Comparison of ENCODE assay signal across 8 cellular contexts in the genomic region with DNA sequence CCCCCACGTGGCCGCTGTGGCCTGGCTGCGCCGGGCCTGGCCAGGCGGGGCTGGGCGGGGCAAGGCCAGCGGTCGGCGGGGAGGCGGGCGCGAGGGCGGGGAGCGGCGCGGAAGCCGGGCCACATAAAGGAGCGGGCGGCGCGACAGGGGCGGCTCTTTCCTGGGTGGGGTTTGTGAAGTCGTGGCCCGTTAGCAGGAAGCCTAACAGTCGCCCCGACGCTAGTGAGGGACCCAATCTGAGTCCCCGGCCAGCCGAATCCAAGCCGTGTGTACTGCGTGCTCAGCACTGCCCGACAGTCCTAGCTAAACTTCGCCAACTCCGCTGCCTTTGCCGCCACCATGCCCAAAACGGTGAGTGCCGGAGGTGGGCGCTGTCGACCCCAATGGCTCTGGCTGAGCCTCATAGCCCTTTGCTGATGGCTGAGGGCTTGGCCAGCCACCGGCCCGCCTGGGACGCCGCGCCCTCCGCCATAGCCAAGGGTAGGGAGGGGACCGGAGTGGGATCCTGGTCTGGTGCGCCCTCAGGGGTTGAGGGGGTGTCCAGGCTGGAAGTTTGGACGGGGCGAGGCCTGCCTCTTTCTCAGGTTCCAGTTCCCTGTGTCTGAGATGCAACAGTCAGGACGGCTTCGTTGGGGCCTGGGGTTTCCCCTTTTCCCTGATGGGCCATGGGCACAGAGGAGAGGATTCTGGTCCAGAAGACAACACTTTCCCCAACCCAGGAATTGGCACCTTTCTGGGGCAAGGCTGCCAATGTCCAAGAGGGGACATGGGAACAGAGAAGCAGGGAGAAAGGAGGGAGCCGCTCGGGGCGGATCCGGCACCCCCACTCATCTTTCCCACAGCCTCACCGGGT. TPM values are rescaled to one million over a fixed set of nuclear protein-coding genes. Genes with fewer than 3 reads are reported as not detected.
DNase-seq lines count a peak whose midpoint lies in the region; ATAC-seq and TF ChIP-seq lines count a peak whose summit lies in the region.

A gene (plus strand): TSS at position 152 of the 853 bp plus-strand sequence. CDS start 188 bp downstream, at position 340.

- ATAC-seq in HG03378 (IDR thresholded peaks at IDR 0.05; ENCODE audit: unreplicated experiment) (peak; percentile 64), Right ventricle myocardium inferior (peak; percentile 93)

- peak; percentile 34 for TF ChIP-seq CTCF in AG09309 (IDR thresholded peaks at IDR 0.05; ENCODE audit: control insufficient read depth, insufficient read depth, low read depth, low read length, missing control alignments)
- peak; percentile 38 for TF ChIP-seq CTCF in progenitor cell of endocrine pancreas (IDR thresholded peaks at IDR 0.05; ENCODE audit: unreplicated experiment)

- H3K36me3 Mint-ChIP-seq in progenitor cell of endocrine pancreas (ENCODE audit: insufficient read depth), result no peaks in the 10 kb centered on the region

- TF ChIP-seq POLR2A in GM19099 (IDR thresholded peaks at IDR 0.05; ENCODE audit: extremely low read depth, insufficient read length, low read depth), result peak; percentile 75

- peak within 1 kb of the TSS; percentile 93 for H3K4me3 ChIP-seq in AG09309 (ENCODE audit: control insufficient read depth, low read depth, low read length)
- H3K4me3 ChIP-seq in SK-N-MC, result peak within 1 kb of the TSS; percentile 77

- no peaks in the 10 kb centered on the region for H3K9me3 ChIP-seq in SK-N-MC (ENCODE audit: low read depth, low read length)

- intact Hi-C loops in Right ventricle myocardium inferior (cut with DNase I), result loop anchor here (5.0 kb wide), 2 partner anchors 40 to 70 kb away; no protein-coding TSS in a partner anchor

- H3K27ac ChIP-seq in SK-N-MC, result peak within 1 kb of the TSS; percentile 96

- no peaks in the 10 kb centered on the region for H3K27me3 Mint-ChIP-seq in progenitor cell of endocrine pancreas

- H3K27ac Mint-ChIP-seq in progenitor cell of endocrine pancreas, result no peak within 1 kb of the TSS

- peaks cover 20% of the 10 kb centered on the region for H3K9me3 Mint-ChIP-seq in progenitor cell of endocrine pancreas (ENCODE audit: low read depth)

- H3K9ac ChIP-seq in SK-N-MC (ENCODE audit: insufficient read length), result peak within 1 kb of the TSS; percentile 85

- peaks cover 3% of the 10 kb centered on the region for H3K4me1 Mint-ChIP-seq in progenitor cell of endocrine pancreas (ENCODE audit: low read depth)

- DNase-seq in AG09309 (ENCODE audit: low read depth) (no peak), SK-N-MC (ENCODE audit: low read depth, low spot score) (no peak), Right ventricle myocardium inferior (ENCODE audit: missing footprints) (peak; percentile 91), progenitor cell of endocrine pancreas (ENCODE audit: low spot score, unreplicated experiment) (peak; percentile 20), ureter (ENCODE audit: low spot score) (peak; percentile 82)
- DNase-seq in activated naive CD4-positive, alpha-beta T cell treated with anti-CD3 and anti-CD28 coated beads, Interleukin-2, amount 50 U/mL, for 16 hours, result peak; percentile 76

- H3K4me3 Mint-ChIP-seq in progenitor cell of endocrine pancreas (ENCODE audit: low read depth), result peak within 1 kb of the TSS; percentile 70

- no peaks in the 10 kb centered on the region; the same call in 1 of the 2 replicates for H3K36me3 ChIP-seq in SK-N-MC (ENCODE audit: insufficient read depth, low read length)

RNA-seq across cellular contexts. Expression of the gene that starts here (rescaled TPM):
- total RNA-seq in Right ventricle myocardium inferior (131 TPM), progenitor cell of endocrine pancreas (28.8 and 34.0 TPM in 2 replicates), ureter (134 TPM)

Comparison
In these comparisons a context has a peak if more than half of its experiments do, and no peak if none do; other contexts are left out.
1. DNase-seq: peak in activated naive CD4-positive, alpha-beta T cell treated with anti-CD3 and anti-CD28 coated beads, Interleukin-2, amount 50 U/mL, for 16 hours (single experiment), Right ventricle myocardium inferior (single experiment), progenitor cell of endocrine pancreas (single experiment) and ureter (single experiment); none in AG09309 (single experiment) and SK-N-MC (single experiment).